Comparison of ENCODE assay signal across 18 cellular contexts in genomic region chr17:68518063-68518815, GRCh38.
"Had no signal": no experiment of that assay in that cellular context is flagged by ENCODE, and none has a peak within 500 bp of the region (broad histone marks: within the 10 kb centered on the region; RNA-seq: fewer than 3 reads in every experiment).

No MANE protein-coding gene starts in this region.

- H3K27me3 Mint-ChIP-seq: activated CD4-positive, alpha-beta memory T cell treated with anti-CD3 and anti-CD28 coated beads for 36 hours had no signal

- H3K27me3 ChIP-seq: gastroesophageal sphincter, hepatocyte, stomach had no signal

- ATAC-seq: activated T-cell treated with anti-CD3 and anti-CD28 coated beads, Interleukin-2, amount 50 U/mL, for 72 hours; gastroesophageal sphincter had no signal

- FAIRE-seq: astrocyte, colon, TTC549, urothelium cell line had no signal

- H3K4me2 ChIP-seq: hepatocyte had no signal

- H3K9me3 Mint-ChIP-seq: activated CD4-positive, alpha-beta memory T cell treated with anti-CD3 and anti-CD28 coated beads for 36 hours; activated T-cell treated with anti-CD3 and anti-CD28 coated beads, Interleukin-2, amount 50 U/mL, for 72 hours; nephron; T-helper 1 cell treated with Interleukin-12 subunit alpha and Interleukin-12 subunit beta and Interleukin-4 antibody, amounts not matched to agents 30 μg/mL and 1 μg/mL, for 36 hours had no signal

- H3K27ac ChIP-seq: gastroesophageal sphincter, hepatocyte, SK-N-MC, stomach had no signal

- H3K9me3 ChIP-seq: gastroesophageal sphincter, stomach had no signal

- DNase-seq: activated CD4-positive, alpha-beta memory T cell treated with anti-CD3 and anti-CD28 coated beads for 36 hours; activated CD4-positive, alpha-beta T cell treated with anti-CD3 and anti-CD28 coated beads for 1 hour; activated CD8-positive, alpha-beta memory T cell treated with anti-CD3 and anti-CD28 coated beads, Interleukin-2, amount 50 U/mL, for 4 hours; activated T-cell treated with anti-CD3 and anti-CD28 coated beads, Interleukin-2, amount 50 U/mL, for 72 hours; kidney glomerular epithelial cell; stimulated activated CD4-positive, alpha-beta T cell treated with anti-CD3 and anti-CD28 coated beads, Interleukin-15, amount 100 ng/mL, for 24 hours; stimulated activated CD4-positive, alpha-beta T cell treated with anti-CD3 and anti-CD28 coated beads, Interleukin-4, amount 100 ng/mL, for 24 hours; stomach had no signal

- H3K4me3 ChIP-seq: gastroesophageal sphincter, hepatocyte, lung, SK-N-MC, stomach had no signal

- H3K27ac Mint-ChIP-seq: activated CD4-positive, alpha-beta memory T cell treated with anti-CD3 and anti-CD28 coated beads for 36 hours; nephron; T-helper 1 cell treated with Interleukin-12 subunit alpha and Interleukin-12 subunit beta and Interleukin-4 antibody, amounts not matched to agents 30 μg/mL and 1 μg/mL, for 36 hours had no signal

- H2AFZ ChIP-seq: hepatocyte had no signal

- H3K4me3 Mint-ChIP-seq: activated CD4-positive, alpha-beta memory T cell treated with anti-CD3 and anti-CD28 coated beads for 36 hours; activated T-cell treated with anti-CD3 and anti-CD28 coated beads, Interleukin-2, amount 50 U/mL, for 72 hours; nephron; T-helper 1 cell treated with Interleukin-12 subunit alpha and Interleukin-12 subunit beta and Interleukin-4 antibody, amounts not matched to agents 30 μg/mL and 1 μg/mL, for 36 hours had no signal
